2 cellular contexts compared by ENCODE assay signal in the genomic region with DNA sequence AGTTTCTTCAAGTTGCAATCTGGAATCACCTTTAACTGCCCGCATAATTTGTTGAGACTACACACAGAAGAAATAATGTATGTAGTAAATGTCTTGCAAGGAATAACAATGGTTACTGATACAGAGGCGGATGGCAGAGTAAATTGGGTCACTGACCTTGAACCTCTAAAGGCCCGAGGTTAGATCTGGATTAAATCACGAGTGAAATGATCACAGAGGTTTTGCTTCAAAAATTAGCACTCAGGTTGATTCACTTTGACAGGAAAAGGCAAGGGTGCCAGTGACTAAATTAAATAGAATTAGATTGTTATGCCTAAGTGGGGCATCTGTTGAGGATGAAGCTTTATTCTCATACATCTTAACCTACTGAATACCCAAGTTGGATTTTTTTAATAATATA.
TF ChIP-seq lines count a peak whose summit lies in the region.

No MANE protein-coding gene starts in this region.

TF ChIP-seq in SK-N-SH, 30 proteins besides CTCF, POLR2A, EP300 and RAD21 (continued from another document):
- TF ChIP-seq, protein P1, sequence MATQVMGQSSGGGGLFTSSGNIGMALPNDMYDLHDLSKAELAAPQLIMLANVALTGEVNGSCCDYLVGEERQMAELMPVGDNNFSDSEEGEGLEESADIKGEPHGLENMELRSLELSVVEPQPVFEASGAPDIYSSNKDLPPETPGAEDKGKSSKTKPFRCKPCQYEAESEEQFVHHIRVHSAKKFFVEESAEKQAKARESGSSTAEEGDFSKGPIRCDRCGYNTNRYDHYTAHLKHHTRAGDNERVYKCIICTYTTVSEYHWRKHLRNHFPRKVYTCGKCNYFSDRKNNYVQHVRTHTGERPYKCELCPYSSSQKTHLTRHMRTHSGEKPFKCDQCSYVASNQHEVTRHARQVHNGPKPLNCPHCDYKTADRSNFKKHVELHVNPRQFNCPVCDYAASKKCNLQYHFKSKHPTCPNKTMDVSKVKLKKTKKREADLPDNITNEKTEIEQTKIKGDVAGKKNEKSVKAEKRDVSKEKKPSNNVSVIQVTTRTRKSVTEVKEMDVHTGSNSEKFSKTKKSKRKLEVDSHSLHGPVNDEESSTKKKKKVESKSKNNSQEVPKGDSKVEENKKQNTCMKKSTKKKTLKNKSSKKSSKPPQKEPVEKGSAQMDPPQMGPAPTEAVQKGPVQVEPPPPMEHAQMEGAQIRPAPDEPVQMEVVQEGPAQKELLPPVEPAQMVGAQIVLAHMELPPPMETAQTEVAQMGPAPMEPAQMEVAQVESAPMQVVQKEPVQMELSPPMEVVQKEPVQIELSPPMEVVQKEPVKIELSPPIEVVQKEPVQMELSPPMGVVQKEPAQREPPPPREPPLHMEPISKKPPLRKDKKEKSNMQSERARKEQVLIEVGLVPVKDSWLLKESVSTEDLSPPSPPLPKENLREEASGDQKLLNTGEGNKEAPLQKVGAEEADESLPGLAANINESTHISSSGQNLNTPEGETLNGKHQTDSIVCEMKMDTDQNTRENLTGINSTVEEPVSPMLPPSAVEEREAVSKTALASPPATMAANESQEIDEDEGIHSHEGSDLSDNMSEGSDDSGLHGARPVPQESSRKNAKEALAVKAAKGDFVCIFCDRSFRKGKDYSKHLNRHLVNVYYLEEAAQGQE (IDR thresholded peaks at IDR 0.05; ENCODE audit: low read depth, low read length): no peak
- TF ChIP-seq, protein P2, sequence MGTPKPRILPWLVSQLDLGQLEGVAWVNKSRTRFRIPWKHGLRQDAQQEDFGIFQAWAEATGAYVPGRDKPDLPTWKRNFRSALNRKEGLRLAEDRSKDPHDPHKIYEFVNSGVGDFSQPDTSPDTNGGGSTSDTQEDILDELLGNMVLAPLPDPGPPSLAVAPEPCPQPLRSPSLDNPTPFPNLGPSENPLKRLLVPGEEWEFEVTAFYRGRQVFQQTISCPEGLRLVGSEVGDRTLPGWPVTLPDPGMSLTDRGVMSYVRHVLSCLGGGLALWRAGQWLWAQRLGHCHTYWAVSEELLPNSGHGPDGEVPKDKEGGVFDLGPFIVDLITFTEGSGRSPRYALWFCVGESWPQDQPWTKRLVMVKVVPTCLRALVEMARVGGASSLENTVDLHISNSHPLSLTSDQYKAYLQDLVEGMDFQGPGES (IDR thresholded peaks at IDR 0.05; ENCODE audit: low read depth, low read length): no peak
- TF ChIP-seq FOXJ3 (CRISPR knock-in tag; IDR thresholded peaks at IDR 0.05) (no peak), JUND (IDR thresholded peaks at IDR 0.05) (no peak), TCF12 (IDR thresholded peaks at IDR 0.05) (no peak), SMC3 (IDR thresholded peaks at IDR 0.05; ENCODE audit: low read depth, low read length) (no peak)
- TF ChIP-seq, protein P3, sequence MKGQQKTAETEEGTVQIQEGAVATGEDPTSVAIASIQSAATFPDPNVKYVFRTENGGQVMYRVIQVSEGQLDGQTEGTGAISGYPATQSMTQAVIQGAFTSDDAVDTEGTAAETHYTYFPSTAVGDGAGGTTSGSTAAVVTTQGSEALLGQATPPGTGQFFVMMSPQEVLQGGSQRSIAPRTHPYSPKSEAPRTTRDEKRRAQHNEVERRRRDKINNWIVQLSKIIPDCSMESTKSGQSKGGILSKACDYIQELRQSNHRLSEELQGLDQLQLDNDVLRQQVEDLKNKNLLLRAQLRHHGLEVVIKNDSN (IDR thresholded peaks at IDR 0.05; ENCODE audit: borderline replicate concordance, low read depth): no peak
- TF ChIP-seq, protein P4, sequence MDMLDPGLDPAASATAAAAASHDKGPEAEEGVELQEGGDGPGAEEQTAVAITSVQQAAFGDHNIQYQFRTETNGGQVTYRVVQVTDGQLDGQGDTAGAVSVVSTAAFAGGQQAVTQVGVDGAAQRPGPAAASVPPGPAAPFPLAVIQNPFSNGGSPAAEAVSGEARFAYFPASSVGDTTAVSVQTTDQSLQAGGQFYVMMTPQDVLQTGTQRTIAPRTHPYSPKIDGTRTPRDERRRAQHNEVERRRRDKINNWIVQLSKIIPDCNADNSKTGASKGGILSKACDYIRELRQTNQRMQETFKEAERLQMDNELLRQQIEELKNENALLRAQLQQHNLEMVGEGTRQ (IDR thresholded peaks at IDR 0.05; ENCODE audit: borderline replicate concordance, low read depth, low read length): no peak

TF ChIP-seq in SK-N-SH treated with all-trans-retinoic acid at 6 μM for 48 hours, 23 proteins besides CTCF, POLR2A, EP300 and RAD21 (continued from another document):
- TF ChIP-seq, protein P5, sequence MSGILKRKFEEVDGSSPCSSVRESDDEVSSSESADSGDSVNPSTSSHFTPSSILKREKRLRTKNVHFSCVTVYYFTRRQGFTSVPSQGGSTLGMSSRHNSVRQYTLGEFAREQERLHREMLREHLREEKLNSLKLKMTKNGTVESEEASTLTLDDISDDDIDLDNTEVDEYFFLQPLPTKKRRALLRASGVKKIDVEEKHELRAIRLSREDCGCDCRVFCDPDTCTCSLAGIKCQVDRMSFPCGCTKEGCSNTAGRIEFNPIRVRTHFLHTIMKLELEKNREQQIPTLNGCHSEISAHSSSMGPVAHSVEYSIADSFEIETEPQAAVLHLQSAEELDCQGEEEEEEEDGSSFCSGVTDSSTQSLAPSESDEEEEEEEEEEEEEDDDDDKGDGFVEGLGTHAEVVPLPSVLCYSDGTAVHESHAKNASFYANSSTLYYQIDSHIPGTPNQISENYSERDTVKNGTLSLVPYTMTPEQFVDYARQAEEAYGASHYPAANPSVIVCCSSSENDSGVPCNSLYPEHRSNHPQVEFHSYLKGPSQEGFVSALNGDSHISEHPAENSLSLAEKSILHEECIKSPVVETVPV (CRISPR knock-in tag; IDR thresholded peaks at IDR 0.05): no peak
- TF ChIP-seq ZNF8 (CRISPR knock-in tag; IDR thresholded peaks at IDR 0.05) (no peak), ZNF70 (CRISPR knock-in tag; IDR thresholded peaks at IDR 0.05) (no peak), ZC3H10 (CRISPR knock-in tag; IDR thresholded peaks at IDR 0.05) (no peak), SNAI2 (CRISPR knock-in tag; IDR thresholded peaks at IDR 0.05) (no peak), PPARA (CRISPR knock-in tag; IDR thresholded peaks at IDR 0.05; ENCODE audit: borderline replicate concordance) (no peak), ZNF565 (CRISPR knock-in tag; conservative IDR thresholded peaks at IDR 0.05; ENCODE audit: low read depth) (no peak), ESRRG (CRISPR knock-in tag; IDR thresholded peaks at IDR 0.05) (no peak)
- TF ChIP-seq, protein P6, sequence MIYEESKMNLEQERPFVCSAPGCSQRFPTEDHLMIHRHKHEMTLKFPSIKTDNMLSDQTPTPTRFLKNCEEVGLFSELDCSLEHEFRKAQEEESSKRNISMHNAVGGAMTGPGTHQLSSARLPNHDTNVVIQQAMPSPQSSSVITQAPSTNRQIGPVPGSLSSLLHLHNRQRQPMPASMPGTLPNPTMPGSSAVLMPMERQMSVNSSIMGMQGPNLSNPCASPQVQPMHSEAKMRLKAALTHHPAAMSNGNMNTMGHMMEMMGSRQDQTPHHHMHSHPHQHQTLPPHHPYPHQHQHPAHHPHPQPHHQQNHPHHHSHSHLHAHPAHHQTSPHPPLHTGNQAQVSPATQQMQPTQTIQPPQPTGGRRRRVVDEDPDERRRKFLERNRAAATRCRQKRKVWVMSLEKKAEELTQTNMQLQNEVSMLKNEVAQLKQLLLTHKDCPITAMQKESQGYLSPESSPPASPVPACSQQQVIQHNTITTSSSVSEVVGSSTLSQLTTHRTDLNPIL (CRISPR knock-in tag; IDR thresholded peaks at IDR 0.05; ENCODE audit: low read depth): no peak
- TF ChIP-seq, protein P7, sequence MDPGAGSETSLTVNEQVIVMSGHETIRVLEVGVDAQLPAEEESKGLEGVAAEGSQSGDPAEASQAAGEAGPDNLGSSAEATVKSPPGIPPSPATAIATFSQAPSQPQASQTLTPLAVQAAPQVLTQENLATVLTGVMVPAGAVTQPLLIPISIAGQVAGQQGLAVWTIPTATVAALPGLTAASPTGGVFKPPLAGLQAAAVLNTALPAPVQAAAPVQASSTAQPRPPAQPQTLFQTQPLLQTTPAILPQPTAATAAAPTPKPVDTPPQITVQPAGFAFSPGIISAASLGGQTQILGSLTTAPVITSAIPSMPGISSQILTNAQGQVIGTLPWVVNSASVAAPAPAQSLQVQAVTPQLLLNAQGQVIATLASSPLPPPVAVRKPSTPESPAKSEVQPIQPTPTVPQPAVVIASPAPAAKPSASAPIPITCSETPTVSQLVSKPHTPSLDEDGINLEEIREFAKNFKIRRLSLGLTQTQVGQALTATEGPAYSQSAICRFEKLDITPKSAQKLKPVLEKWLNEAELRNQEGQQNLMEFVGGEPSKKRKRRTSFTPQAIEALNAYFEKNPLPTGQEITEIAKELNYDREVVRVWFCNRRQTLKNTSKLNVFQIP (CRISPR knock-in tag; IDR thresholded peaks at IDR 0.05; ENCODE audit: borderline replicate concordance, low read depth): no peak
